ENCODE assay signal across 24 cellular contexts in genomic region chr11:119424276-119424675, GRCh38. TPM values are rescaled to one million over a fixed set of nuclear protein-coding genes. Genes with fewer than 3 reads are reported as not detected.
DNase-seq lines count a peak whose midpoint lies in the region; ATAC-seq, FAIRE-seq and TF ChIP-seq lines count a peak whose summit lies in the region.
"Had no signal": no experiment of that assay in that cellular context is flagged by ENCODE, and none has a peak within 500 bp of the region (broad histone marks: within the 10 kb centered on the region; RNA-seq: fewer than 3 reads in every experiment).

No MANE protein-coding gene starts in this region.

- H3K4me1 ChIP-seq in H1 (replicated peaks in 1 of 4; ENCODE audit: control insufficient read depth in 3 of 4, insufficient read depth in 4 of 4, low read length in 3 of 4) = peaks cover 14 to 34% (median 24%) of the 10 kb centered on the region in 4 experiments
- peaks cover 14 to 15% of the 10 kb centered on the region in 2 donors for H3K4me1 ChIP-seq in neuronal stem cell (ENCODE audit: control insufficient read depth in 2 of 2, insufficient read depth in 1 of 2, low read depth in 1 of 2, low read length in 2 of 2)

- H3K23ac ChIP-seq in H1 (ENCODE audit: insufficient read length) = no peak overlapping the region
- no peak overlapping the region for H3K23ac ChIP-seq in neuronal stem cell (ENCODE audit: low read depth, low read length, poor library complexity)

- no peak overlapping the region for H2BK120ac ChIP-seq in H1 (replicated peaks; ENCODE audit: low read depth, low read length)
- no peak overlapping the region for H2BK120ac ChIP-seq in neuronal stem cell (ENCODE audit: low read depth, low read length)

- H3K4me3 ChIP-seq in H1 (ENCODE audit: extremely low read depth in 1 of 4, insufficient read depth in 2 of 4, low read depth in 3 of 4, low read length in 4 of 4) (no peak overlapping the region), neuronal stem cell (ENCODE audit: low read length in 2 of 2) (no peak overlapping the region)
- H3K4me3 ChIP-seq: MG63 had no signal

- H3K14ac ChIP-seq in H1 (ENCODE audit: insufficient read length) (no peak overlapping the region), neuronal stem cell (ENCODE audit: low read length) (no peak overlapping the region)

- H3K27ac Mint-ChIP-seq in WTC11 = peak overlapping the region; percentile 21; the same call in 1 of the 2 replicates
- H3K27ac Mint-ChIP-seq: CD8-positive, alpha-beta memory T cell; IgD-negative memory B cell had no signal

- H3K27me3 Mint-ChIP-seq in WTC11 (ENCODE audit: low read depth) = no peaks in the 10 kb centered on the region

- FAIRE-seq in H1 (lab: Jason Lieb, UNC) = no peak
- FAIRE-seq: G401.6, GM18507 had no signal

- peak overlapping the region; percentile 90; the same call in 1 of the 2 replicates for H2BK15ac ChIP-seq in H1 (ENCODE audit: low read length)
- no peak overlapping the region for H2BK15ac ChIP-seq in neuronal stem cell (ENCODE audit: low read length)

- H3K56ac ChIP-seq in H1 (replicated peaks; ENCODE audit: insufficient read length, low read depth, low read length) = no peak overlapping the region

- 0 out of 2 replicates have a peak overlapping the region, but pooled peaks have one; percentile 81 for H3K18ac ChIP-seq in H1 (ENCODE audit: extremely low read depth, low read length)
- no peak overlapping the region for H3K18ac ChIP-seq in neuronal stem cell (ENCODE audit: low read length)

- no peak overlapping the region; a peak in 1 of 4 replicates for H3K4me2 ChIP-seq in H1 (ENCODE audit: insufficient read depth in 1 of 2, low read depth in 2 of 2, low read length in 2 of 2)
- H3K4me2 ChIP-seq in neuronal stem cell (ENCODE audit: insufficient read depth, low read length, poor library complexity, severe bottlenecking) = no peak overlapping the region

- peaks cover 12% of the 10 kb centered on the region for H3K23me2 ChIP-seq in H1 (ENCODE audit: low read depth, low read length)

- POLR2A ChIA-PET in WTC11 (lab: Charles Lee) = no interaction called here
- POLR2A ChIA-PET in H1 (lab: Charles Lee; ENCODE audit: partially characterized antibody) = interaction anchor here (0.8 to 7.0 kb wide), 4 partner anchors 7 to 498 kb away, joined by 3 to 50 read pairs (median 4); no protein-coding TSS in a partner anchor

- WGBS in H1 (ENCODE audit: extremely low coverage in 1 of 2, insufficient coverage in 1 of 2, insufficient read length in 1 of 2, insufficient replicate concordance in 2 of 2, low coverage in 1 of 2, low lambda C conversion rate in 2 of 2, missing lambda C conversion rate in 1 of 2), 2 experiments = 88% methylated on average over 3 of the region's 3 CpGs; no CpG with 5 or more reads in 1 of the 2 experiments
- no CpG with 5 or more reads among the region's 3 CpGs for WGBS in neuronal stem cell (ENCODE audit: extremely low coverage in 2 of 2, insufficient read length in 2 of 2, insufficient replicate concordance in 1 of 2), 2 donors

- no peaks in the 10 kb centered on the region for H3K9me3 Mint-ChIP-seq in WTC11

- H3K79me1 ChIP-seq in H1 (ENCODE audit: low read depth, low read length) (peaks cover 20% of the 10 kb centered on the region), neuronal stem cell (ENCODE audit: low read depth, low read length) (peaks cover 8% of the 10 kb centered on the region)

- no peak for TF ChIP-seq POLR2A in H1 (IDR thresholded peaks at IDR 0.05; ENCODE audit: control extremely low read depth in 1 of 2, low read depth in 2 of 2, low read length in 2 of 2)

- H3K27ac ChIP-seq in H1 (ENCODE audit: low read depth, low read length) = no peak overlapping the region
- H3K27ac ChIP-seq in neuronal stem cell (replicated peaks; ENCODE audit: low read length) = no peak overlapping the region
- H3K27ac ChIP-seq: C4-2B, RWPE1 had no signal

- H3K9me3 ChIP-seq in H1 (ENCODE audit: insufficient read depth in 2 of 2, low read depth in 1 of 2, low read length in 1 of 2) (no peaks in the 10 kb centered on the region), neuronal stem cell (replicated peaks in 1 of 2; ENCODE audit: control insufficient read depth in 2 of 2, insufficient read depth in 1 of 2, low read depth in 1 of 2, low read length in 2 of 2) (peaks cover 0 to 2% of the 10 kb centered on the region in 2 donors)
- H3K9me3 ChIP-seq: MG63 had no signal

- H3K36me3 ChIP-seq in H1 (ENCODE audit: control insufficient read depth in 2 of 4, insufficient read depth in 4 of 4, low read length in 3 of 4) (peaks cover 10 to 16% (median 11%) of the 10 kb centered on the region in 4 experiments), neuronal stem cell (replicated peaks in 1 of 2; ENCODE audit: control insufficient read depth in 2 of 2, insufficient read depth in 2 of 2, low read length in 2 of 2) (peaks cover 5 to 10% of the 10 kb centered on the region in 2 donors)

- no peak for ATAC-seq in WTC11

- no peak overlapping the region for H2AFZ ChIP-seq in H1 (ENCODE audit: low read length)
- no peak overlapping the region for H2AFZ ChIP-seq in neuronal stem cell (ENCODE audit: low read length)

- H3K4ac ChIP-seq in H1 (replicated peaks; ENCODE audit: insufficient read length, low read depth, low read length) (no peak overlapping the region), neuronal stem cell (ENCODE audit: low read length) (no peak overlapping the region)

- peaks cover 6 to 12% of the 10 kb centered on the region in 2 experiments for H4K20me1 ChIP-seq in H1 (replicated peaks in 1 of 2; ENCODE audit: control insufficient read depth in 1 of 2, insufficient read depth in 2 of 2, low read length in 2 of 2)

- CTCF ChIA-PET in WTC11 (lab: Charles Lee) (interaction anchor here (0.9 to 3.6 kb wide), 5 partner anchors 9 to 86 kb away, joined by 5 to 13 read pairs (median 9); partner anchors contain the start of gene USP2), H1 (lab: Charles Lee; ENCODE audit: partially characterized antibody) (interaction anchor here (0.5 to 2.6 kb wide), 6 partner anchors 43 to 1108 kb away, joined by 3 to 13 read pairs (median 6); partner anchors contain the start of gene USP2)

- H2BK20ac ChIP-seq in H1 (ENCODE audit: low read length) = peak overlapping the region; percentile 29; the same call in 1 of the 2 replicates

- H2BK12ac ChIP-seq in H1 (ENCODE audit: low read depth, low read length) = peak overlapping the region; percentile 82; the same call in 1 of the 2 replicates
- no peak overlapping the region for H2BK12ac ChIP-seq in neuronal stem cell (ENCODE audit: low read length)

- H3K79me2 ChIP-seq in H1 (ENCODE audit: control insufficient read depth in 1 of 2, insufficient read depth in 2 of 2, low read length in 2 of 2) = peaks cover 0 to 36% of the 10 kb centered on the region in 2 experiments; a peak in 2 of 4 replicates

- H4K8ac ChIP-seq in H1 (ENCODE audit: extremely low read depth, insufficient read depth, low read length) (no peak overlapping the region), neuronal stem cell (ENCODE audit: low read depth, low read length) (no peak overlapping the region)

- H4K91ac ChIP-seq in H1 (replicated peaks; ENCODE audit: insufficient read length, low read length) (peak overlapping the region; percentile 86), neuronal stem cell (ENCODE audit: low read depth, low read length, poor library complexity) (no peak overlapping the region)

- H2BK5ac ChIP-seq in H1 (ENCODE audit: low read depth, low read length) (0 out of 2 replicates have a peak overlapping the region, but pooled peaks have one; percentile 47), neuronal stem cell (ENCODE audit: low read length) (no peak overlapping the region)

- H3K9ac ChIP-seq in H1 (replicated peaks in 1 of 4; ENCODE audit: extremely low read depth in 1 of 4, low read depth in 3 of 4, low read length in 3 of 4) (no peak overlapping the region), neuronal stem cell (ENCODE audit: low read depth, low read length, poor library complexity) (no peak overlapping the region)

- H3K27me3 ChIP-seq in H1 (replicated peaks in 1 of 4; ENCODE audit: control insufficient read depth in 3 of 4, extremely low read depth in 1 of 4, insufficient read depth in 3 of 4, low read length in 3 of 4) = no peaks in the 10 kb centered on the region; a peak in 1 of 7 replicates
- H3K27me3 ChIP-seq in neuronal stem cell (ENCODE audit: control insufficient read depth in 3 of 3, insufficient read depth in 3 of 3, low read depth in 1 of 3, low read length in 3 of 3) = peaks cover 0 to 32% (median 0%) of the 10 kb centered on the region in 3 experiments
- H3K27me3 ChIP-seq: MG63 had no signal

- H2AK5ac ChIP-seq in H1 (ENCODE audit: low read depth, low read length) (0 out of 2 replicates have a peak overlapping the region, but pooled peaks have one; percentile 87), neuronal stem cell (ENCODE audit: low read depth, low read length) (peak overlapping the region; percentile 2)

- DNase-seq in Ammon's horn (ENCODE audit: low spot score) (peak; percentile 58), WTC11 (ENCODE audit: low spot score) (no peak), H1 (ENCODE audit: low read depth in 1 of 2, low spot score in 2 of 2) (no peak), neuronal stem cell (ENCODE audit: low spot score) (no peak), NCI-H146 treated with DMSO at 0.1 percent for 48 hours (lab: John Stamatoyannopoulos, UW; ENCODE audit: unreplicated experiment) (no peak), D341Med (ENCODE audit: low spot score) (no peak)
- no peak for DNase-seq in activated naive CD4-positive, alpha-beta T cell treated with anti-CD3 and anti-CD28 coated beads, Interleukin-2, amount 50 U/mL, for 16 hours
- DNase-seq in activated T-cell treated with anti-CD3 and anti-CD28 coated beads, Interleukin-2, amount 50 U/mL, for 48 hours = no peak
- DNase-seq: AML-193; Calu3; CD8-positive, alpha-beta memory T cell; GOT3; MG63; NCI-H1436 treated with DMSO at 0.1 percent for 48 hours; NCI-H2029; NCI-H2227 treated with DMSO at 0.1 percent for 48 hours; NCI-H510A; SHP77 treated with DMSO at 0.1 percent for 48 hours had no signal

- no peak for TF ChIP-seq CTCF in WTC11 (IDR thresholded peaks at IDR 0.05)
- no peak for TF ChIP-seq CTCF in H1 (IDR thresholded peaks at IDR 0.05; ENCODE audit: control extremely low read depth in 1 of 3, insufficient read depth in 1 of 3, low read depth in 1 of 3, low read length in 3 of 3)

- H3K4me1 Mint-ChIP-seq in WTC11 = peaks cover 64% of the 10 kb centered on the region

- no peak for TF ChIP-seq EP300 in H1 (IDR thresholded peaks at IDR 0.05; ENCODE audit: borderline replicate concordance in 1 of 2, low read depth in 2 of 2, low read length in 2 of 2)

- H4K5ac ChIP-seq in H1 (ENCODE audit: insufficient read length, low read depth, low read length) = no peak overlapping the region

- TF ChIP-seq RAD21 in H1 (IDR thresholded peaks at IDR 0.05 in 1 of 2, conservative IDR thresholded peaks at IDR 0.05 in 1 of 2; ENCODE audit: low read depth in 2 of 2, low read length in 2 of 2) = no peak

- peak overlapping the region; percentile 96 for H3K4me3 Mint-ChIP-seq in WTC11

- H3K36me3 Mint-ChIP-seq in WTC11 = peaks cover 26% of the 10 kb centered on the region
- H3K36me3 Mint-ChIP-seq: CD8-positive, alpha-beta memory T cell; IgD-negative memory B cell had no signal

RNA-seq across cellular contexts. Expression of gene THY1, which starts 1.3 kb away (rescaled TPM):
- total RNA-seq in WTC11 (2021) = 325 to 376 TPM (median 365 TPM) in 3 replicates
- total RNA-seq in H1 (2021; fragmentation: NEBNext Ultra II Directional; extraction: Animal tissue kit (Norgen Biotek cat#: 25700)) = 259 and 286 TPM in 2 replicates
- polyA plus RNA-seq in H1 (2011; rRNA removed) = 2,050 and 2,479 TPM in 2 replicates
- 1,448 TPM for polyA plus RNA-seq in H1 (2011; cell fraction: cytosol; rRNA removed)
- 660 TPM for polyA plus RNA-seq in H1 (2011; cell fraction: nucleus; rRNA removed)
- polyA plus RNA-seq in H1 (2012, experiment 1 of 2) = 327 to 599 TPM (median 496 TPM) in 4 replicates
- polyA plus RNA-seq in H1 (2012, experiment 2 of 2) = 595 TPM
- 909 TPM for polyA plus RNA-seq in H1 (2013, experiment 1 of 2)
- 1,095 TPM for polyA plus RNA-seq in H1 (2013, experiment 2 of 2)
- 708 and 816 TPM in 2 replicates for polyA minus RNA-seq in H1 (2011; rRNA and poly(A)+ RNA removed)
- 233 TPM for polyA minus RNA-seq in H1 (2011; cell fraction: cytosol; rRNA and poly(A)+ RNA removed)
- 264 TPM for polyA minus RNA-seq in H1 (2011; cell fraction: nucleus; rRNA and poly(A)+ RNA removed)
- 85.1 TPM for polyA plus RNA-seq in neuronal stem cell (2013, experiment 1 of 2)
- polyA plus RNA-seq in neuronal stem cell (2013, experiment 2 of 2) = 84.3 TPM
- total RNA-seq: Calu3 had no signal
- polyA plus RNA-seq: CD8-positive, alpha-beta memory T cell; IgD-negative memory B cell had no signal

RNA-seq across cellular contexts. Expression of gene USP2, which starts 42.8 kb away (rescaled TPM):
- 7.3 to 8.2 TPM (median 8.0 TPM) in 3 replicates for total RNA-seq in WTC11 (2021)
- 6.9 and 8.5 TPM in 2 replicates for total RNA-seq in H1 (2021; fragmentation: NEBNext Ultra II Directional; extraction: Animal tissue kit (Norgen Biotek cat#: 25700))
- 2.2 and 3.9 TPM in 2 replicates for polyA plus RNA-seq in H1 (2011; rRNA removed)
- polyA plus RNA-seq in H1 (2011; cell fraction: cytosol; rRNA removed) = 2.1 TPM
- 3.5 TPM for polyA plus RNA-seq in H1 (2011; cell fraction: nucleus; rRNA removed)
- polyA plus RNA-seq in H1 (2012, experiment 1 of 2) = 5.3 to 6.6 TPM (median 5.9 TPM) in 4 replicates
- 5.0 TPM for polyA plus RNA-seq in H1 (2012, experiment 2 of 2)
- polyA plus RNA-seq in H1 (2013, experiment 1 of 2) = 4.6 TPM
- polyA plus RNA-seq in H1 (2013, experiment 2 of 2) = 4.3 TPM
- polyA minus RNA-seq in H1 (2011; rRNA and poly(A)+ RNA removed) = 7.0 and 7.9 TPM in 2 replicates
- polyA minus RNA-seq in H1 (2011; cell fraction: cytosol; rRNA and poly(A)+ RNA removed) = 4.6 TPM
- 7.3 TPM for polyA minus RNA-seq in H1 (2011; cell fraction: nucleus; rRNA and poly(A)+ RNA removed)
- 4.2 TPM for polyA plus RNA-seq in neuronal stem cell (2013, experiment 1 of 2)
- polyA plus RNA-seq in neuronal stem cell (2013, experiment 2 of 2) = 4.4 TPM
- total RNA-seq: A172 had no signal
- polyA plus RNA-seq: CD8-positive, alpha-beta memory T cell; IgD-negative memory B cell had no signal
